1 cellular context compared by ENCODE assay signal in genomic region chr6:129368076-129368475, GRCh38.
TF ChIP-seq lines count a peak whose summit lies in the region.

No MANE protein-coding gene starts in this region.

TF ChIP-seq in IMR-90, 13 proteins besides CTCF, POLR2A, EP300 and RAD21 (continued from another document):
- no peak for TF ChIP-seq CEBPB (IDR thresholded peaks at IDR 0.05; ENCODE audit: low read depth, low read length)
- no peak for TF ChIP-seq MXI1 (IDR thresholded peaks at IDR 0.05; ENCODE audit: borderline replicate concordance, low read depth, low read length)
- TF ChIP-seq USF2 (IDR thresholded peaks at IDR 0.05; ENCODE audit: low read depth, low read length), result no peak
- TF ChIP-seq SMC3 (IDR thresholded peaks at IDR 0.05; ENCODE audit: low read depth, low read length), result no peak
- TF ChIP-seq MAZ (IDR thresholded peaks at IDR 0.05; ENCODE audit: borderline replicate concordance, low read depth, low read length), result no peak
- no peak for TF ChIP-seq MAFK (IDR thresholded peaks at IDR 0.05; ENCODE audit: low read depth, low read length)
